24 cellular contexts compared by ENCODE assay signal in genomic region chr16:66258916-66259845, GRCh38.
A peak's percentile ranks its signal among the peaks of the same experiment; 100 is the strongest.
DNase-seq lines count a peak whose midpoint lies in the region; ATAC-seq, FAIRE-seq and TF ChIP-seq lines count a peak whose summit lies in the region.
"Had no signal": no experiment of that assay in that cellular context is flagged by ENCODE, and none has a peak within 500 bp of the region (broad histone marks: within the 10 kb centered on the region; RNA-seq: fewer than 3 reads in every experiment).

No MANE protein-coding gene starts in this region.

- no peak overlapping the region for H4K8ac ChIP-seq in H1 (ENCODE audit: extremely low read depth, insufficient read depth, low read length)

- H3K23me2 ChIP-seq in H1 (ENCODE audit: low read depth, low read length) = no peaks in the 10 kb centered on the region; the same call in 1 of the 2 replicates

- no peaks in the 10 kb centered on the region for H3K36me3 ChIP-seq in RWPE2 (ENCODE audit: low read depth)
- no peaks in the 10 kb centered on the region for H3K36me3 ChIP-seq in H1 (ENCODE audit: control insufficient read depth in 2 of 4, insufficient read depth in 4 of 4, low read length in 3 of 4)

- H4K20me1 ChIP-seq in H1 (replicated peaks in 1 of 2; ENCODE audit: control insufficient read depth in 1 of 2, insufficient read depth in 2 of 2, low read length in 2 of 2) = no peaks in the 10 kb centered on the region

- no peak overlapping the region for H3K56ac ChIP-seq in H1 (replicated peaks; ENCODE audit: insufficient read length, low read depth, low read length)

- H2BK5ac ChIP-seq in H1 (ENCODE audit: low read depth, low read length) = no peak overlapping the region

- no peak for ATAC-seq in RWPE2 (ENCODE audit: low read depth)
- ATAC-seq: GM23338, HCT116, Right ventricle myocardium inferior had no signal

- POLR2A ChIA-PET in H1 (lab: Charles Lee; ENCODE audit: partially characterized antibody) = no interaction called here

- H3K4me3 ChIP-seq in RWPE2 (ENCODE audit: severe bottlenecking) (no peak overlapping the region), H1 (ENCODE audit: extremely low read depth in 1 of 4, insufficient read depth in 2 of 4, low read depth in 3 of 4, low read length in 4 of 4) (no peak overlapping the region)
- H3K4me3 ChIP-seq: GM23338 had no signal

- H3K4me2 ChIP-seq in H1 (ENCODE audit: insufficient read depth in 1 of 2, low read depth in 2 of 2, low read length in 2 of 2) = no peak overlapping the region
- H3K4me2 ChIP-seq: GM23338, KMS-11 had no signal

- no peaks in the 10 kb centered on the region for H3K79me1 ChIP-seq in H1 (ENCODE audit: low read depth, low read length)

- H2BK12ac ChIP-seq in H1 (ENCODE audit: low read depth, low read length) = peak overlapping the region; percentile 27; the same call in 1 of the 2 replicates

- no peaks in the 10 kb centered on the region; a peak in 1 of 4 replicates for H3K79me2 ChIP-seq in H1 (ENCODE audit: control insufficient read depth in 1 of 2, insufficient read depth in 2 of 2, low read length in 2 of 2)

- no peak for TF ChIP-seq CTCF in RWPE2 (IDR thresholded peaks at IDR 0.05; ENCODE audit: poor library complexity, severe bottlenecking)
- TF ChIP-seq CTCF in H1 (IDR thresholded peaks at IDR 0.05; ENCODE audit: control extremely low read depth in 1 of 3, insufficient read depth in 1 of 3, low read depth in 1 of 3, low read length in 3 of 3) = no peak
- no peak for TF ChIP-seq CTCF in nephron (IDR thresholded peaks at IDR 0.05; ENCODE audit: unreplicated experiment in 3 of 3)
- TF ChIP-seq CTCF in type B pancreatic cell (conservative IDR thresholded peaks at IDR 0.05) = no peak

- H3K27ac Mint-ChIP-seq in nephron (peak overlapping the region in 2 of 3 experiments; percentile 37 to 62), type B pancreatic cell (no peak overlapping the region)
- H3K27ac Mint-ChIP-seq: CD4-positive, alpha-beta memory T cell; GM23338 had no signal

- H2AFZ ChIP-seq in H1 (ENCODE audit: low read length) = no peak overlapping the region
- H2AFZ ChIP-seq: GM23338 had no signal

- no peaks in the 10 kb centered on the region for H3K27me3 ChIP-seq in RWPE2 (ENCODE audit: insufficient read depth, poor library complexity, severe bottlenecking)
- peaks cover 0 to 1% (median 0%) of the 10 kb centered on the region in 4 experiments; a peak in 1 of 7 replicates for H3K27me3 ChIP-seq in H1 (replicated peaks in 1 of 4; ENCODE audit: control insufficient read depth in 3 of 4, extremely low read depth in 1 of 4, insufficient read depth in 3 of 4, low read length in 3 of 4)

- no peak overlapping the region for H2BK15ac ChIP-seq in H1 (ENCODE audit: low read length)

- H3K4ac ChIP-seq in H1 (replicated peaks; ENCODE audit: insufficient read length, low read depth, low read length) = no peak overlapping the region

- H4K91ac ChIP-seq in H1 (replicated peaks; ENCODE audit: insufficient read length, low read length) = no peak overlapping the region

- no peak for FAIRE-seq in H1 (lab: Jason Lieb, UNC)
- FAIRE-seq: GM12891, HTR-8/SVneo, RCC 7860 had no signal

- no peak overlapping the region for H2BK20ac ChIP-seq in H1 (ENCODE audit: low read length)

- TF ChIP-seq RAD21 in H1 (IDR thresholded peaks at IDR 0.05 in 1 of 2, conservative IDR thresholded peaks at IDR 0.05 in 1 of 2; ENCODE audit: low read depth in 2 of 2, low read length in 2 of 2) = no peak

- TF ChIP-seq EP300 in H1 (IDR thresholded peaks at IDR 0.05; ENCODE audit: borderline replicate concordance in 1 of 2, low read depth in 2 of 2, low read length in 2 of 2) = no peak

- H3K36me3 Mint-ChIP-seq in nephron (ENCODE audit: low read depth) = no peaks in the 10 kb centered on the region
- H3K36me3 Mint-ChIP-seq in type B pancreatic cell = no peaks in the 10 kb centered on the region
- H3K36me3 Mint-ChIP-seq: CD4-positive, alpha-beta memory T cell had no signal

- H3K27me3 Mint-ChIP-seq in nephron (ENCODE audit: low read depth) = peaks cover 7% of the 10 kb centered on the region
- H3K27me3 Mint-ChIP-seq in type B pancreatic cell = peaks cover 3% of the 10 kb centered on the region

- H3K4me3 Mint-ChIP-seq in nephron (no peak overlapping the region), type B pancreatic cell (no peak overlapping the region)
- H3K4me3 Mint-ChIP-seq: CD4-positive, alpha-beta memory T cell; GM23338 had no signal

- H3K14ac ChIP-seq in H1 (ENCODE audit: insufficient read length) = no peak overlapping the region

- 90% methylated on average over 6 of the region's 6 CpGs; no CpG with 5 or more reads in 1 of the 2 experiments for WGBS in H1 (ENCODE audit: extremely low coverage in 1 of 2, insufficient coverage in 1 of 2, insufficient read length in 1 of 2, insufficient replicate concordance in 2 of 2, low coverage in 1 of 2, low lambda C conversion rate in 2 of 2, missing lambda C conversion rate in 1 of 2), 2 experiments

- no peak overlapping the region for H2BK120ac ChIP-seq in H1 (replicated peaks; ENCODE audit: low read depth, low read length)

- H3K9me3 Mint-ChIP-seq in nephron = no peaks in the 10 kb centered on the region
- no peaks in the 10 kb centered on the region for H3K9me3 Mint-ChIP-seq in type B pancreatic cell
- H3K9me3 Mint-ChIP-seq: GM23338 had no signal

- peaks cover 52% of the 10 kb centered on the region for H3K4me1 Mint-ChIP-seq in nephron
- H3K4me1 Mint-ChIP-seq in type B pancreatic cell (ENCODE audit: unreplicated experiment) = peaks cover 23% of the 10 kb centered on the region
- H3K4me1 Mint-ChIP-seq: GM23338 had no signal

- TF ChIP-seq POLR2A in H1 (IDR thresholded peaks at IDR 0.05; ENCODE audit: control extremely low read depth in 1 of 2, low read depth in 2 of 2, low read length in 2 of 2) = no peak

- H3K9me3 ChIP-seq in RWPE2 (ENCODE audit: severe bottlenecking) (no peaks in the 10 kb centered on the region), H1 (ENCODE audit: insufficient read depth in 2 of 2, low read depth in 1 of 2, low read length in 1 of 2) (no peaks in the 10 kb centered on the region)
- H3K9me3 ChIP-seq: Caco-2 had no signal

- H2AK5ac ChIP-seq in H1 (ENCODE audit: low read depth, low read length) = no peak overlapping the region

- H3K18ac ChIP-seq in H1 (ENCODE audit: extremely low read depth, low read length) = no peak overlapping the region

- H3K27ac ChIP-seq in RWPE2 (ENCODE audit: poor library complexity, severe bottlenecking) (no peak overlapping the region), H1 (ENCODE audit: low read depth, low read length) (no peak overlapping the region)
- H3K27ac ChIP-seq: KMS-11 had no signal

- H3K4me1 ChIP-seq in RWPE2 (ENCODE audit: insufficient read depth, poor library complexity, severe bottlenecking) (no peaks in the 10 kb centered on the region), H1 (replicated peaks in 1 of 4; ENCODE audit: control insufficient read depth in 3 of 4, insufficient read depth in 4 of 4, low read length in 3 of 4) (no peaks in the 10 kb centered on the region)

- DNase-seq in RWPE2 (ENCODE audit: low spot score) = peak; percentile 29
- DNase-seq in H1 (ENCODE audit: low read depth in 1 of 2, low spot score in 2 of 2) = no peak
- DNase-seq in type B pancreatic cell (ENCODE audit: extremely low spot score, unreplicated experiment) = peak; percentile 47
- DNase-seq in DMS 273 treated with DMSO at 0.1 percent for 48 hours (lab: John Stamatoyannopoulos, UW) = no peak
- no peak for DNase-seq in T-helper 9 cell
- no peak for DNase-seq in stimulated activated CD4-positive, alpha-beta T cell treated with anti-CD3 and anti-CD28 coated beads, Interleukin-4, amount 100 ng/mL, for 4 hours
- DNase-seq: CD4-positive, alpha-beta memory T cell; IMR-90; NCI-H1105; NCI-H1694; NCI-H2081 treated with DMSO at 0.1 percent for 48 hours; NCI-H2171 treated with DMSO at 0.1 percent for 48 hours; NCI-H446; NCI-H526; OCI-M1 had no signal

- CTCF ChIA-PET in H1 (lab: Charles Lee; ENCODE audit: partially characterized antibody) = interaction anchor here (0.5 to 1.8 kb wide), 3 partner anchors 13 to 18 kb away, joined by 3 to 4 read pairs (median 3); no protein-coding TSS in a partner anchor

- no peak overlapping the region for H3K9ac ChIP-seq in H1 (replicated peaks in 1 of 4; ENCODE audit: extremely low read depth in 1 of 4, low read depth in 3 of 4, low read length in 3 of 4)
- H3K9ac ChIP-seq: KMS-11 had no signal

- H4K5ac ChIP-seq in H1 (ENCODE audit: insufficient read length, low read depth, low read length) = no peak overlapping the region

- no peak overlapping the region for H3K23ac ChIP-seq in H1 (ENCODE audit: insufficient read length)

TF ChIP-seq in H1, 55 proteins besides CTCF, POLR2A, EP300 and RAD21:
- TF ChIP-seq JUN (IDR thresholded peaks at IDR 0.05; ENCODE audit: low read depth, low read length) (no peak), MAX (IDR thresholded peaks at IDR 0.05) (no peak), GABPA (IDR thresholded peaks at IDR 0.05; ENCODE audit: borderline replicate concordance, insufficient read depth, low read length) (no peak), NRF1 (IDR thresholded peaks at IDR 0.05; ENCODE audit: low read depth, low read length) (no peak), TCF12 (IDR thresholded peaks at IDR 0.05; ENCODE audit: low read depth, low read length) (no peak), KDM1A (IDR thresholded peaks at IDR 0.05; ENCODE audit: borderline replicate concordance, low read length) (no peak), CTBP2 (IDR thresholded peaks at IDR 0.05; ENCODE audit: borderline replicate concordance, insufficient read depth, insufficient read length, low read length) (no peak), EGR1 (IDR thresholded peaks at IDR 0.05; ENCODE audit: borderline replicate concordance, low read depth, low read length) (no peak), RXRA (IDR thresholded peaks at IDR 0.05; ENCODE audit: insufficient read depth, low read depth, low read length) (no peak), EZH2 (IDR thresholded peaks at IDR 0.05; ENCODE audit: low read depth, low read length, severe bottlenecking) (no peak), SUZ12 (IDR thresholded peaks at IDR 0.05; ENCODE audit: low read length) (no peak), TAF1 (IDR thresholded peaks at IDR 0.05; ENCODE audit: low read depth, low read length) (no peak), SP4 (IDR thresholded peaks at IDR 0.05; ENCODE audit: low read length) (no peak), BRCA1 (IDR thresholded peaks at IDR 0.05; ENCODE audit: low read depth, low read length) (no peak), FOSL1 (IDR thresholded peaks at IDR 0.05; ENCODE audit: insufficient read depth, low read depth, low read length) (no peak), RBBP5 (IDR thresholded peaks at IDR 0.05; ENCODE audit: borderline replicate concordance, low read depth, low read length) (no peak)

Comparison
In these comparisons a context has a peak if more than half of its experiments do, and no peak if none do; other contexts are left out.
1. DNase-seq: peak in RWPE2 (single experiment) and type B pancreatic cell (single experiment); none in H1 (0 of 2), DMS 273 treated with DMSO at 0.1 percent for 48 hours (single experiment), T-helper 9 cell (single experiment) and stimulated activated CD4-positive, alpha-beta T cell treated with anti-CD3 and anti-CD28 coated beads, Interleukin-4, amount 100 ng/mL, for 4 hours (0 of 2).